In the genomic region with DNA sequence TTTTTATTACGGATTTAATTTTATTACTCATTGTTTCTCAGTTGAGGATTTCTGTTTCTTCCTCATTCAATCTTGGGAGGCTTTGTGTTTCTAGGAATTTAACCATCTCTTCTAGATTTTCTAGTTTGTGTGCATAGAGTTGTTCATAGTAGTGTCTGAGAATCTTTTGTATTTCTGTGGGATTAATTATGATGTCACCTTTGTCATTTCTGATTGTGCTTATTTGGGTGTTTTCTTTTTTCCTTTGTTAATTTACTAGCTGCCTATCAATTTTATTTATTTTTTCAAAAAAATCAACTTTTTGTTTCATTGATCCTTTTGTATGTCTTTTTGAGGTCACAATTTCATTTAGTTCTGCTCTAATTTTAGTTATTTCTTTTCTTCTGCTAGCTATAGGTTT, we compare ENCODE assay signal across 24 cellular contexts.
"Had no signal": no experiment of that assay in that cellular context is flagged by ENCODE, and none has a peak within 500 bp of the region (broad histone marks: within the 10 kb centered on the region; RNA-seq: fewer than 3 reads in every experiment).

No MANE protein-coding gene starts in this region.

- H3K4me1 ChIP-seq: Peyer's patch had no signal

- ATAC-seq: activated CD4-positive, alpha-beta T cell treated with anti-CD3 and anti-CD28 coated beads for 36 hours; activated CD8-positive, alpha-beta T cell treated with anti-CD3 and anti-CD28 coated beads, Interleukin-2, amount 10 ng/mL, durations not matched to agents 7 days and 5 days had no signal

- H3K4me3 Mint-ChIP-seq: activated CD4-positive, alpha-beta T cell treated with anti-CD3 and anti-CD28 coated beads for 36 hours; activated CD8-positive, alpha-beta T cell treated with anti-CD3 and anti-CD28 coated beads, Interleukin-2, amount 10 ng/mL, durations not matched to agents 7 days and 5 days; activated naive CD4-positive, alpha-beta T cell treated with anti-CD3 and anti-CD28 coated beads for 36 hours; activated naive CD8-positive, alpha-beta T cell; activated T-cell treated with anti-CD3 and anti-CD28 coated beads, Interleukin-2, amount 50 U/mL, for 24 hours had no signal

- H3K4me3 ChIP-seq: cardiac muscle cell, Peyer's patch, SJCRH30 had no signal

- H3K27ac Mint-ChIP-seq: activated CD4-positive, alpha-beta T cell treated with anti-CD3 and anti-CD28 coated beads for 36 hours; activated CD8-positive, alpha-beta T cell treated with anti-CD3 and anti-CD28 coated beads, Interleukin-2, amount 10 ng/mL, durations not matched to agents 7 days and 5 days; activated naive CD4-positive, alpha-beta T cell treated with anti-CD3 and anti-CD28 coated beads for 36 hours; activated naive CD8-positive, alpha-beta T cell; activated T-cell treated with anti-CD3 and anti-CD28 coated beads, Interleukin-2, amount 50 U/mL, for 24 hours had no signal

- H3K27me3 ChIP-seq: brain microvascular endothelial cell, cardiac muscle cell, Peyer's patch, SJCRH30 had no signal

- H3K36me3 ChIP-seq: brain microvascular endothelial cell, cardiac muscle cell, Peyer's patch, SJCRH30 had no signal

- H3K27me3 Mint-ChIP-seq: activated CD4-positive, alpha-beta T cell treated with anti-CD3 and anti-CD28 coated beads for 36 hours; activated naive CD8-positive, alpha-beta T cell; activated T-cell treated with anti-CD3 and anti-CD28 coated beads, Interleukin-2, amount 50 U/mL, for 24 hours had no signal

- H3K9me3 ChIP-seq: Peyer's patch had no signal

- H3K27ac ChIP-seq: brain microvascular endothelial cell, cardiac muscle cell, Peyer's patch, RWPE1, SJCRH30, VCaP had no signal

- DNase-seq: activated CD4-positive, alpha-beta T cell treated with anti-CD3 and anti-CD28 coated beads for 36 hours; activated CD8-positive, alpha-beta memory T cell treated with anti-CD3 and anti-CD28 coated beads, Interleukin-2, amount 50 U/mL, for 48 hours; activated CD8-positive, alpha-beta T cell treated with anti-CD3 and anti-CD28 coated beads, Interleukin-2, amount 10 ng/mL, durations not matched to agents 7 days and 5 days; activated gamma-delta T cell; activated naive CD4-positive, alpha-beta T cell treated with anti-CD3 and anti-CD28 coated beads for 36 hours; activated T-cell treated with anti-CD3 and anti-CD28 coated beads, Interleukin-2, amount 50 U/mL, for 24 hours; brain microvascular endothelial cell; KBM-7; NCI-H1048; NCI-H1930; NCI-H2107; NCI-H2171 treated with DMSO at 0.1 percent for 48 hours; NCI-H226; NCI-H526; NCI-H774; Peyer's patch; Right ventricle myocardium superior; SJCRH30; SK-N-SH; T-helper 1 cell had no signal

- H3K9me2 ChIP-seq: SK-N-SH had no signal

- H3K4me1 Mint-ChIP-seq: activated CD4-positive, alpha-beta T cell treated with anti-CD3 and anti-CD28 coated beads for 36 hours had no signal

- H3K4me2 ChIP-seq: SK-N-SH had no signal
